ENCODE assay signal across 1 cellular context in the genomic region with DNA sequence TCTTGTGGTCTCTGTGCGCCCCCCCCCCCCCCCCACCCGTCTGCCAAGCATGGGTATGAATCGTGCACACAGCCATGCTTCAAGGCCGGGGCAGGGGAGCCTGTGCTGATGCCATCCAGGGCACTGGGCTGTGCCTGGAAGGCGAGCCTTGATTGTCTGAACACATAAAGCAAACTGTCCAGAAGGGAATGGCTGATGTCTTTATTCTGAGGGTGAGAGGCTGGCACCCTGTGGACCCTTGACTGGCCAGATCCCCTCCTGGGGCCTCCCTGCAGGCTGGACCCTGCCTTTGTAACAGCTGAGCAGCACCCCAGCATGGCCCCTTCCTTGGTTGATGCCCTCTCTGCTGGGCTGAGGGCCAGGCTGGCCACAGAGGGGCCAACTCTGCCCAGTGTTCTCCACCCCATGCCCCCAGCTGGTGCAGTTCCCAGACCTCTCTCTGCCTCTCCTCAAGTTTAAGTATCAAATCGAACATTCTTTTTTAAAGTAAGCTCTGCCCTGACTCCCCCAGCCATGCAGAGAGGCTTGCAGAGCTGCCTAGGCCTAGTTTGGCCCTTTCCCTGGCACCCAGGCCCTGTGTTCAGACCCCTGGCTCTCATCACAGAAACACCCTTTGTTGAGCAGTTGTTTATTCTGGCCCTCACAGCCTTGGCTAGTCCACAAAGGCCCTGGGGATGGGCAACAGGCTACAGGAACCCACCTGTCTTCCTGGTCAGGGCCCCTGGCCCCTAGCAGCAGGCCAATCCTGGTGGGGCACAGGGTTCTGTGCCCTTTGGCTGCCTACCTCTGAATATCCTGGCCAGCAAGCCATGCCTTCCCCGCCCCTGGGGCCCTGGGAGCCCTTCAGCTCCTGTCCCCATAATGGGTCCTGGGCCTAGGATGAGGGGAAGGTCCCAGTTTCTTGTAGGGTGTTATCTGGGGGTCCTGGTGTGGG.
TF ChIP-seq lines count a peak whose summit lies in the region.

No MANE protein-coding gene starts in this region.

TF ChIP-seq in HepG2, 621 proteins besides CTCF, POLR2A, EP300 and RAD21:
- TF ChIP-seq POLR2G (IDR thresholded peaks at IDR 0.05; ENCODE audit: low read depth, low read length), result peak; percentile 68
- peak; percentile 78; the same call in 1 of the 2 replicates for TF ChIP-seq HNRNPL (IDR thresholded peaks at IDR 0.05; ENCODE audit: low read depth, low read length)
- TF ChIP-seq ARNT2 (CRISPR knock-in tag; IDR thresholded peaks at IDR 0.05; ENCODE audit: low read depth), result no peak
- TF ChIP-seq, protein P1, sequence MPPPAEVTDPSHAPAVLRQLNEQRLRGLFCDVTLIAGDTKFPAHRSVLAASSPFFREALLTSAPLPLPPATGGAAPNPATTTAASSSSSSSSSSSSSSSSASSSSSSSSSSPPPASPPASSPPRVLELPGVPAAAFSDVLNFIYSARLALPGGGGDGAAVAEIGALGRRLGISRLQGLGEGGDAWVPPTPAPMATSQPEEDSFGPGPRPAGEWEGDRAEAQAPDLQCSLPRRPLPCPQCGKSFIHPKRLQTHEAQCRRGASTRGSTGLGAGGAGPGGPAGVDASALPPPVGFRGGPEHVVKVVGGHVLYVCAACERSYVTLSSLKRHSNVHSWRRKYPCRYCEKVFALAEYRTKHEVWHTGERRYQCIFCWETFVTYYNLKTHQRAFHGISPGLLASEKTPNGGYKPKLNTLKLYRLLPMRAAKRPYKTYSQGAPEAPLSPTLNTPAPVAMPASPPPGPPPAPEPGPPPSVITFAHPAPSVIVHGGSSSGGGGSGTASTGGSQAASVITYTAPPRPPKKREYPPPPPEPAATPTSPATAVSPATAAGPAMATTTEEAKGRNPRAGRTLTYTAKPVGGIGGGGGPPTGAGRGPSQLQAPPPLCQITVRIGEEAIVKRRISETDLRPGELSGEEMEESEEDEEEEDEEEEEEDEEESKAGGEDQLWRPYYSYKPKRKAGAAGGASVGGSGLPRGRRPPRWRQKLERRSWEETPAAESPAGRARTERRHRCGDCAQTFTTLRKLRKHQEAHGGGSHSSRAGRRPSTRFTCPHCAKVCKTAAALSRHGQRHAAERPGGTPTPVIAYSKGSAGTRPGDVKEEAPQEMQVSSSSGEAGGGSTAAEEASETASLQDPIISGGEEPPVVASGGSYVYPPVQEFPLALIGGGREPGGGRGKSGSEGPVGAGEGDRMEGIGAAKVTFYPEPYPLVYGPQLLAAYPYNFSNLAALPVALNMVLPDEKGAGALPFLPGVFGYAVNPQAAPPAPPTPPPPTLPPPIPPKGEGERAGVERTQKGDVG (CRISPR knock-in tag; IDR thresholded peaks at IDR 0.05; ENCODE audit: borderline replicate concordance), result no peak
- peak; percentile 73 for TF ChIP-seq RBM22 (optimal IDR thresholded peaks at IDR 0.05; ENCODE audit: low read length)
- peak; percentile 70 for TF ChIP-seq AGO2 (optimal IDR thresholded peaks at IDR 0.05; ENCODE audit: low read depth, low read length)
- TF ChIP-seq ARNT (IDR thresholded peaks at IDR 0.05), result no peak
- TF ChIP-seq ZNF574 (CRISPR knock-in tag; IDR thresholded peaks at IDR 0.05), result 0 out of 2 replicates have a peak, but pooled peaks have one; percentile 25
- TF ChIP-seq CSRNP1 (CRISPR knock-in tag; IDR thresholded peaks at IDR 0.05), result no peak
